Comparison of ENCODE assay signal across 9 cellular contexts in genomic region chr18:26621161-26622026, GRCh38.
A peak's percentile ranks its signal among the peaks of the same experiment; 100 is the strongest.
DNase-seq lines count a peak whose midpoint lies in the region; ATAC-seq and TF ChIP-seq lines count a peak whose summit lies in the region.
"Had no signal": no experiment of that assay in that cellular context is flagged by ENCODE, and none has a peak within 500 bp of the region (broad histone marks: within the 10 kb centered on the region; RNA-seq: fewer than 3 reads in every experiment).

No MANE protein-coding gene starts in this region.

- H3K27ac ChIP-seq in OCI-LY3 (ENCODE audit: low read length) = no peak overlapping the region
- H3K27ac ChIP-seq in naive thymus-derived CD4-positive, alpha-beta T cell (ENCODE audit: low read depth, low read length) = no peak overlapping the region

- peak overlapping the region; percentile 94 for H3K4me2 ChIP-seq in OCI-LY3 (ENCODE audit: low read length)

- H3K9me3 ChIP-seq in OCI-LY3 (ENCODE audit: insufficient read depth, low read length) = peaks cover 23% of the 10 kb centered on the region
- H3K9me3 ChIP-seq in naive thymus-derived CD4-positive, alpha-beta T cell (ENCODE audit: control insufficient read depth in 2 of 3, low read length in 3 of 3) = peaks cover 0 to 9% (median 0%) of the 10 kb centered on the region in 3 experiments

- POLR2A ChIA-PET in naive thymus-derived CD4-positive, alpha-beta T cell (lab: Charles Lee) = no interaction called here

- H3K27ac Mint-ChIP-seq in activated naive CD4-positive, alpha-beta T cell treated with anti-CD3 and anti-CD28 coated beads, Interleukin-2, amount 10 ng/mL, durations not matched to agents 7 days and 5 days = no peak overlapping the region
- peak overlapping the region; percentile 21 for H3K27ac Mint-ChIP-seq in endothelial cell (ENCODE audit: unreplicated experiment)
- no peak overlapping the region for H3K27ac Mint-ChIP-seq in naive thymus-derived CD4-positive, alpha-beta T cell
- H3K27ac Mint-ChIP-seq: effector memory CD8-positive, alpha-beta T cell had no signal

- peaks cover 4% of the 10 kb centered on the region for H3K27me3 Mint-ChIP-seq in activated naive CD4-positive, alpha-beta T cell treated with anti-CD3 and anti-CD28 coated beads, Interleukin-2, amount 10 ng/mL, durations not matched to agents 7 days and 5 days
- peaks cover 3% of the 10 kb centered on the region for H3K27me3 Mint-ChIP-seq in endothelial cell (ENCODE audit: unreplicated experiment)
- H3K27me3 Mint-ChIP-seq in naive thymus-derived CD4-positive, alpha-beta T cell = peaks cover 2 to 26% (median 20%) of the 10 kb centered on the region in 5 donors

- no peaks in the 10 kb centered on the region for H3K4me1 Mint-ChIP-seq in activated naive CD4-positive, alpha-beta T cell treated with anti-CD3 and anti-CD28 coated beads, Interleukin-2, amount 10 ng/mL, durations not matched to agents 7 days and 5 days
- peaks cover 9% of the 10 kb centered on the region for H3K4me1 Mint-ChIP-seq in endothelial cell (ENCODE audit: unreplicated experiment)
- no peaks in the 10 kb centered on the region for H3K4me1 Mint-ChIP-seq in naive thymus-derived CD4-positive, alpha-beta T cell

- H3K36me3 Mint-ChIP-seq in activated naive CD4-positive, alpha-beta T cell treated with anti-CD3 and anti-CD28 coated beads, Interleukin-2, amount 10 ng/mL, durations not matched to agents 7 days and 5 days = no peaks in the 10 kb centered on the region
- H3K36me3 Mint-ChIP-seq in endothelial cell (ENCODE audit: low read depth, unreplicated experiment) = peaks cover 25% of the 10 kb centered on the region
- peaks cover 0 to 11% (median 5%) of the 10 kb centered on the region in 5 donors for H3K36me3 Mint-ChIP-seq in naive thymus-derived CD4-positive, alpha-beta T cell

- H2AFZ ChIP-seq in OCI-LY3 (ENCODE audit: low read depth, low read length) = peak overlapping the region; percentile 100

- peak; percentile 85 for TF ChIP-seq CTCF in OCI-LY3 (IDR thresholded peaks at IDR 0.05; ENCODE audit: low read depth, low read length)
- TF ChIP-seq CTCF in endothelial cell (IDR thresholded peaks at IDR 0.05; ENCODE audit: unreplicated experiment) = peak; percentile 74

- H4K20me1 ChIP-seq in OCI-LY3 (ENCODE audit: insufficient read depth, low read length) = no peaks in the 10 kb centered on the region

- H3K36me3 ChIP-seq in OCI-LY3 (replicated peaks; ENCODE audit: low read depth, low read length) = peaks cover 8% of the 10 kb centered on the region
- no peaks in the 10 kb centered on the region for H3K36me3 ChIP-seq in naive thymus-derived CD4-positive, alpha-beta T cell (ENCODE audit: control insufficient read depth in 2 of 3, insufficient read depth in 3 of 3, low read length in 3 of 3)

- peaks cover 1% of the 10 kb centered on the region; the same call in 1 of the 2 replicates for H3K4me1 ChIP-seq in OCI-LY3 (ENCODE audit: low read length)
- H3K4me1 ChIP-seq in naive thymus-derived CD4-positive, alpha-beta T cell (ENCODE audit: control insufficient read depth in 2 of 2, insufficient read depth in 2 of 2, low read length in 2 of 2) = no peaks in the 10 kb centered on the region

- CTCF ChIA-PET in activated naive CD4-positive, alpha-beta T cell treated with anti-CD3 and anti-CD28 coated beads, Interleukin-2, amount 10 ng/mL, durations not matched to agents 7 days and 5 days (lab: Charles Lee) = interaction anchor here (0.6 to 1.5 kb wide), 6 partner anchors 8 to 981 kb away, joined by 3 to 6 read pairs (median 3); partner anchors contain the start of gene KCTD1
- CTCF ChIA-PET in naive thymus-derived CD4-positive, alpha-beta T cell (lab: Charles Lee) = no interaction called here

- no peaks in the 10 kb centered on the region for H3K79me2 ChIP-seq in OCI-LY3 (ENCODE audit: low read length)

- peaks cover 26% of the 10 kb centered on the region for H3K9me3 Mint-ChIP-seq in activated naive CD4-positive, alpha-beta T cell treated with anti-CD3 and anti-CD28 coated beads, Interleukin-2, amount 10 ng/mL, durations not matched to agents 7 days and 5 days
- peaks cover 19% of the 10 kb centered on the region for H3K9me3 Mint-ChIP-seq in endothelial cell (ENCODE audit: unreplicated experiment)
- peaks cover 8 to 38% (median 20%) of the 10 kb centered on the region in 11 donors for H3K9me3 Mint-ChIP-seq in naive thymus-derived CD4-positive, alpha-beta T cell

- peak; percentile 43 for DNase-seq in activated naive CD4-positive, alpha-beta T cell treated with anti-CD3 and anti-CD28 coated beads, Interleukin-2, amount 10 ng/mL, durations not matched to agents 7 days and 5 days
- no peak for DNase-seq in activated naive CD4-positive, alpha-beta T cell treated with Interleukin-2 at 50 U/mL for 16 hours
- peak; percentile 57 for DNase-seq in endothelial cell (ENCODE audit: low spot score)
- peak in 1 of 9 donors; percentile 23 for DNase-seq in naive thymus-derived CD4-positive, alpha-beta T cell
- no peak for DNase-seq in NCI-H1092 (lab: John Stamatoyannopoulos, UW)

- ATAC-seq in HG02610 (IDR thresholded peaks at IDR 0.05; ENCODE audit: unreplicated experiment) (peak; percentile 87), GM19397 (IDR thresholded peaks at IDR 0.05; ENCODE audit: unreplicated experiment) (no peak)
- ATAC-seq in naive thymus-derived CD4-positive, alpha-beta T cell = peak; percentile 62
- ATAC-seq: effector memory CD8-positive, alpha-beta T cell had no signal

- no peaks in the 10 kb centered on the region for H3K27me3 ChIP-seq in OCI-LY3 (ENCODE audit: low read depth, low read length)
- H3K27me3 ChIP-seq in naive thymus-derived CD4-positive, alpha-beta T cell (ENCODE audit: control insufficient read depth in 2 of 2, insufficient read depth in 2 of 2, low read length in 2 of 2) = no peaks in the 10 kb centered on the region

- H3K4me3 ChIP-seq in OCI-LY3 (ENCODE audit: low read length) = peak overlapping the region; percentile 89
- H3K4me3 ChIP-seq in naive thymus-derived CD4-positive, alpha-beta T cell (ENCODE audit: low read length) = no peak overlapping the region

- H3K4me3 Mint-ChIP-seq in activated naive CD4-positive, alpha-beta T cell treated with anti-CD3 and anti-CD28 coated beads, Interleukin-2, amount 10 ng/mL, durations not matched to agents 7 days and 5 days = no peak overlapping the region
- no peak overlapping the region for H3K4me3 Mint-ChIP-seq in endothelial cell (ENCODE audit: unreplicated experiment)
- H3K4me3 Mint-ChIP-seq in naive thymus-derived CD4-positive, alpha-beta T cell = peak overlapping the region in 3 of 10 donors; percentile 46 to 65 (median 49)

- intact Hi-C loops in naive thymus-derived CD4-positive, alpha-beta T cell (cut with micrococcal nuclease) = loop anchor here in 1 of 2 donors (2.0 to 5.0 kb wide), 2 partner anchors 27 to 381 kb away; no protein-coding TSS in a partner anchor

- H3K9ac ChIP-seq in OCI-LY3 (ENCODE audit: low read length) = peak overlapping the region; percentile 80

Comparison
In these comparisons a context has a peak if more than half of its experiments do, and no peak if none do; other contexts are left out.
1. DNase-seq: peak in activated naive CD4-positive, alpha-beta T cell treated with anti-CD3 and anti-CD28 coated beads, Interleukin-2, amount 10 ng/mL, durations not matched to agents 7 days and 5 days (single experiment) and endothelial cell (single experiment); none in activated naive CD4-positive, alpha-beta T cell treated with Interleukin-2 at 50 U/mL for 16 hours (single experiment) and NCI-H1092 (single experiment).